In genomic region chr15:42154576-42155355, GRCh38 we compare ENCODE assay signal across 2 cellular contexts.
TF ChIP-seq lines count a peak whose summit lies in the region.

No MANE protein-coding gene starts in this region.

TF ChIP-seq in HepG2, 621 proteins besides CTCF, POLR2A, EP300 and RAD21:
- TF ChIP-seq MNT (IDR thresholded peaks at IDR 0.05) (peak; percentile 56; the same call in 1 of the 2 replicates), FOXK2 (IDR thresholded peaks at IDR 0.05) (peak; percentile 11; the same call in 1 of the 2 replicates), FOXO4 (CRISPR knock-in tag; conservative IDR thresholded peaks at IDR 0.05) (no peak), LCORL (IDR thresholded peaks at IDR 0.05) (0 out of 2 replicates have a peak, but pooled peaks have one; percentile 4), LCORL (CRISPR knock-in tag; IDR thresholded peaks at IDR 0.05) (no peak)
- TF ChIP-seq, protein P1, sequence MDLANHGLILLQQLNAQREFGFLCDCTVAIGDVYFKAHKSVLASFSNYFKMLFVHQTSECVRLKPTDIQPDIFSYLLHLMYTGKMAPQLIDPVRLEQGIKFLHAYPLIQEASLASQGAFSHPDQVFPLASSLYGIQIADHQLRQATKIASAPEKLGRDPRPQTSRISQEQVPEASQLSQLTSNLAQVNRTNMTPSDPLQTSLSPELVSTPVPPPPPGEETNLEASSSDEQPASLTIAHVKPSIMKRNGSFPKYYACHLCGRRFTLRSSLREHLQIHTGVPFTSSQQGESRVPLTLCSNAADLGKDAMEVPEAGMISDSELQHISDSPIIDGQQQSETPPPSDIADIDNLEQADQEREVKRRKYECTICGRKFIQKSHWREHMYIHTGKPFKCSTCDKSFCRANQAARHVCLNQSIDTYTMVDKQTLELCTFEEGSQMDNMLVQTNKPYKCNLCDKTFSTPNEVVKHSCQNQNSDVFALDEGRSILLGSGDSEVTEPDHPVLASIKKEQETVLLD (CRISPR knock-in tag; IDR thresholded peaks at IDR 0.05; ENCODE audit: low read depth), result no peak
- TF ChIP-seq, protein P2, sequence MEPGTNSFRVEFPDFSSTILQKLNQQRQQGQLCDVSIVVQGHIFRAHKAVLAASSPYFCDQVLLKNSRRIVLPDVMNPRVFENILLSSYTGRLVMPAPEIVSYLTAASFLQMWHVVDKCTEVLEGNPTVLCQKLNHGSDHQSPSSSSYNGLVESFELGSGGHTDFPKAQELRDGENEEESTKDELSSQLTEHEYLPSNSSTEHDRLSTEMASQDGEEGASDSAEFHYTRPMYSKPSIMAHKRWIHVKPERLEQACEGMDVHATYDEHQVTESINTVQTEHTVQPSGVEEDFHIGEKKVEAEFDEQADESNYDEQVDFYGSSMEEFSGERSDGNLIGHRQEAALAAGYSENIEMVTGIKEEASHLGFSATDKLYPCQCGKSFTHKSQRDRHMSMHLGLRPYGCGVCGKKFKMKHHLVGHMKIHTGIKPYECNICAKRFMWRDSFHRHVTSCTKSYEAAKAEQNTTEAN (CRISPR knock-in tag; conservative IDR thresholded peaks at IDR 0.05), result peak; percentile 64
- TF ChIP-seq, protein P3, sequence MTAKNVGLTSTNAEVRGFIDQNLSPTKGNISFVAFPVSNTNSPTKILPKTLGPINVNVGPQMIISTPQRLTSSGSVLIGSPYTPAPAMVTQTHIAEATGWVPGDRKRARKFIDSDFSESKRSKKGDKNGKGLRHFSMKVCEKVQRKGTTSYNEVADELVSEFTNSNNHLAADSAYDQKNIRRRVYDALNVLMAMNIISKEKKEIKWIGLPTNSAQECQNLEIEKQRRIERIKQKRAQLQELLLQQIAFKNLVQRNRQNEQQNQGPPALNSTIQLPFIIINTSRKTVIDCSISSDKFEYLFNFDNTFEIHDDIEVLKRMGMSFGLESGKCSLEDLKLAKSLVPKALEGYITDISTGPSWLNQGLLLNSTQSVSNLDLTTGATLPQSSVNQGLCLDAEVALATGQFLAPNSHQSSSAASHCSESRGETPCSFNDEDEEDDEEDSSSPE (CRISPR knock-in tag; IDR thresholded peaks at IDR 0.05), result no peak

TF ChIP-seq in H1, 55 proteins besides CTCF, POLR2A, EP300 and RAD21:
- TF ChIP-seq TCF12 (IDR thresholded peaks at IDR 0.05; ENCODE audit: low read depth, low read length) (no peak), MAFK (IDR thresholded peaks at IDR 0.05; ENCODE audit: low read depth, low read length) (no peak), RFX5 (IDR thresholded peaks at IDR 0.05; ENCODE audit: borderline replicate concordance, low read depth, low read length) (no peak), YY1 (IDR thresholded peaks at IDR 0.05; ENCODE audit: low read depth, low read length) (no peak), JUND (IDR thresholded peaks at IDR 0.05; ENCODE audit: low read length) (no peak), CHD1 (IDR thresholded peaks at IDR 0.05; ENCODE audit: low read depth, low read length) (no peak), KDM5A (IDR thresholded peaks at IDR 0.05; ENCODE audit: low read length) (no peak), SP4 (IDR thresholded peaks at IDR 0.05; ENCODE audit: low read length) (no peak), RXRA (IDR thresholded peaks at IDR 0.05; ENCODE audit: insufficient read depth, low read depth, low read length) (no peak), HDAC6 (IDR thresholded peaks at IDR 0.05; ENCODE audit: low read depth, low read length) (no peak), CHD2 (IDR thresholded peaks at IDR 0.05; ENCODE audit: low read length) (no peak), TEAD4 (IDR thresholded peaks at IDR 0.05; ENCODE audit: low read depth, low read length) (no peak), CBX5 (IDR thresholded peaks at IDR 0.05; ENCODE audit: low read depth, low read length) (no peak), SIRT6 (IDR thresholded peaks at IDR 0.05; ENCODE audit: low read length) (no peak), CEBPB (IDR thresholded peaks at IDR 0.05; ENCODE audit: low read depth, low read length) (no peak), EZH2 (IDR thresholded peaks at IDR 0.05; ENCODE audit: low read depth, low read length, severe bottlenecking) (no peak)
- TF ChIP-seq, protein P4, sequence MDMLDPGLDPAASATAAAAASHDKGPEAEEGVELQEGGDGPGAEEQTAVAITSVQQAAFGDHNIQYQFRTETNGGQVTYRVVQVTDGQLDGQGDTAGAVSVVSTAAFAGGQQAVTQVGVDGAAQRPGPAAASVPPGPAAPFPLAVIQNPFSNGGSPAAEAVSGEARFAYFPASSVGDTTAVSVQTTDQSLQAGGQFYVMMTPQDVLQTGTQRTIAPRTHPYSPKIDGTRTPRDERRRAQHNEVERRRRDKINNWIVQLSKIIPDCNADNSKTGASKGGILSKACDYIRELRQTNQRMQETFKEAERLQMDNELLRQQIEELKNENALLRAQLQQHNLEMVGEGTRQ (IDR thresholded peaks at IDR 0.05; ENCODE audit: low read length), result no peak
